Comparison of ENCODE assay signal across 17 cellular contexts in the genomic region with DNA sequence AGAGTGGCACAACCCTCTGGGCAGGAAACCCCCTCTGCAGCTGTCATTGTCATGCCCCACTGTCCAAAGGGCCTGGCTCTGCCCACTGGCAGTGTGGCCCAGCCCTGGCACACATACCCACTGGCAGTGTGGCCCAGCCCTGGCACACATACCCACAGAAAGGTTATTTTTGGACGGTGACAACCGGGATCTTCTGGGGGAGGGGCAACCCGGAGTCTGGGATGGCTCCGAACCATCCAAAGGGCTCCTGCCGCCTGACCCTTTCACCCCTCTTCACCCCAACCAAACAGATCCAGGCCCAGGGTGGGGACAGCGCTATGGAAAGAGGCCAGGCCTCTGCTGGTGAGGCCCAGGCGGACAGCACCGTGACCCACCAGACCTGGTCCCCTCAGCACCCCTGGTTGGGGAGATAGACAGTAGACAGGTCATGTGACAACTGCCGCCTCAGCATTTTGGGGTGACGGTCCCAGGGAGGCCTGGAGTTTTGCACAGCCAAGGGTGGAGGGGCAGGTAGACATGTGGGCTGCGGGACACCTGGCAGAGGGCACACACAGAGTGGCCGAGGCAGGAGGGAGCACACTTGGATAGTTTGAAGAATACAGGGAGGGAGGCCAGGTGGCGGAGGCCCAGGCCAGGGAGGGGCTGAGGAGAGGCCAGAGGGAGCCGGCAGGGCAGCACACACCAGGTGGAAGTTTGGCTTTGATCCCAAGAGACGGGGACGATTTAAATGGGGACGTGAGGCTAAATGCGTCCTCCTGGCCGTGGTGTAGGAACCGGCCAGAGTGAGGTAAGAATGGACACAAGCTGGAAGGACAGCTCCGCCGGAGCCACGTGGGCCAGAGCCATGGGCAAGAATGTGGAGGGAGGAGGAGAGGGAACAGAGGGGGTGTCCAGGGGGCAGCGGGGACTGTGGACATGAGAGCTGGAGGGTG. TPM values are rescaled to one million over a fixed set of nuclear protein-coding genes. Genes with fewer than 3 reads are reported as not detected.
DNase-seq lines count a peak whose midpoint lies in the region; ATAC-seq and TF ChIP-seq lines count a peak whose summit lies in the region.
"Had no signal": no experiment of that assay in that cellular context is flagged by ENCODE, and none has a peak within 500 bp of the region (broad histone marks: within the 10 kb centered on the region; RNA-seq: fewer than 3 reads in every experiment).

No MANE protein-coding gene starts in this region.

- H3K9me3 Mint-ChIP-seq in nephron progenitor cell, result no peaks in the 10 kb centered on the region
- H3K9me3 Mint-ChIP-seq: naive thymus-derived CD8-positive, alpha-beta T cell had no signal

- no peak overlapping the region for H3K4me3 ChIP-seq in HCT116 (replicated peaks in 1 of 2; ENCODE audit: low read depth in 1 of 2, low read length in 2 of 2)
- H3K4me3 ChIP-seq: left lung, SK-N-MC, tibial artery had no signal

- no peaks in the 10 kb centered on the region for H3K9me2 ChIP-seq in HCT116 (ENCODE audit: insufficient read depth)

- no peak overlapping the region for H2AFZ ChIP-seq in HCT116 (ENCODE audit: low read depth, low read length, poor library complexity, severe bottlenecking)

- peaks cover 19 to 32% of the 10 kb centered on the region in 2 experiments for H3K4me1 ChIP-seq in HCT116 (ENCODE audit: control insufficient read depth in 1 of 2, insufficient read depth in 2 of 2, low read length in 2 of 2)

- ATAC-seq in HCT116 (no peak), HG02759 (IDR thresholded peaks at IDR 0.05; ENCODE audit: unreplicated experiment) (no peak)
- ATAC-seq: activated CD8-positive, alpha-beta memory T cell treated with anti-CD3 and anti-CD28 coated beads, Interleukin-2, amount 10 ng/mL, durations not matched to agents 7 days and 5 days; left lung; naive thymus-derived CD8-positive, alpha-beta T cell had no signal

- no peak for TF ChIP-seq POLR2A in HCT116 (IDR thresholded peaks at IDR 0.05; ENCODE audit: borderline replicate concordance, extremely low read depth, insufficient read depth, insufficient read length)

- peaks cover 0 to 11% of the 10 kb centered on the region in 2 experiments; a peak in 2 of 4 replicates for H3K36me3 ChIP-seq in HCT116 (ENCODE audit: control insufficient read depth in 1 of 2, insufficient read depth in 2 of 2, low read length in 2 of 2)
- H3K36me3 ChIP-seq: left lung, tibial artery had no signal

- CTCF ChIA-PET in HCT116 (lab: Charles Lee), result no interaction called here

- DNase-seq in HCT116 (ENCODE audit: low read depth, low spot score), result no peak
- DNase-seq in cerebellar cortex (ENCODE audit: low spot score), result peak; percentile 57
- no peak for DNase-seq in nephron progenitor cell
- no peak for DNase-seq in OCI-M2 (lab: John Stamatoyannopoulos, UW; ENCODE audit: unreplicated experiment)
- DNase-seq in HK-2 (ENCODE audit: unreplicated experiment), result no peak
- DNase-seq: activated CD8-positive, alpha-beta memory T cell treated with anti-CD3 and anti-CD28 coated beads, Interleukin-2, amount 10 ng/mL, durations not matched to agents 7 days and 5 days; activated naive CD4-positive, alpha-beta T cell; DMS79 treated with DMSO at 0.1 percent for 48 hours; KG1; left lung; naive thymus-derived CD8-positive, alpha-beta T cell; NCI-H1417; retina; stimulated activated CD4-positive, alpha-beta T cell treated with anti-CD3 and anti-CD28 coated beads, Interleukin-2, amount 100 ng/mL, for 24 hours; tibial artery had no signal

- H3K27ac ChIP-seq in HCT116 (ENCODE audit: low read depth, low read length), result peak overlapping the region; percentile 10; the same call in 1 of the 2 replicates
- H3K27ac ChIP-seq: left lung, SK-N-MC, tibial artery had no signal

- no peak overlapping the region for H3K4me2 ChIP-seq in HCT116 (ENCODE audit: low read length)

- TF ChIP-seq RAD21 in HCT116 (IDR thresholded peaks at IDR 0.05; ENCODE audit: low read depth), result no peak

- POLR2A ChIA-PET in HCT116 (lab: Charles Lee), result interaction anchor here (0.8 kb wide), 1 partner anchor 102 kb away, joined by 4 read pairs; no protein-coding TSS in a partner anchor

- no peaks in the 10 kb centered on the region for H3K27me3 Mint-ChIP-seq in nephron progenitor cell (ENCODE audit: low read depth, poor library complexity)

- no peaks in the 10 kb centered on the region for H3K27me3 ChIP-seq in HCT116 (ENCODE audit: insufficient read depth, low read length)

- H3K9me3 ChIP-seq in HCT116 (ENCODE audit: control insufficient read depth in 1 of 2, insufficient read depth in 1 of 2, low read depth in 1 of 2, low read length in 2 of 2), result no peaks in the 10 kb centered on the region
- H3K9me3 ChIP-seq: left lung, tibial artery had no signal

- RAD21 ChIA-PET in HCT116 (lab: Charles Lee; ENCODE audit: low non-redundant PET in 1 of 2, low total read pairs in 2 of 2, uncharacterized antibody in 2 of 2, unreplicated experiment in 2 of 2), result no interaction called here

- no TSS peak for BruUV-seq in HCT116 (replicated peaks; lab: Mats Ljungman, UMichigan)

- peaks cover 28% of the 10 kb centered on the region for H3K79me2 ChIP-seq in HCT116 (ENCODE audit: insufficient read depth, low read length)

- H3K4me1 Mint-ChIP-seq in nephron progenitor cell, result peaks cover 35% of the 10 kb centered on the region

- H3K36me3 Mint-ChIP-seq in nephron progenitor cell (ENCODE audit: low read depth), result no peaks in the 10 kb centered on the region
- H3K36me3 Mint-ChIP-seq: activated CD8-positive, alpha-beta memory T cell treated with anti-CD3 and anti-CD28 coated beads, Interleukin-2, amount 10 ng/mL, durations not matched to agents 7 days and 5 days had no signal

- intact Hi-C loops in HCT116 (cut with micrococcal nuclease), result no loop called here

- H3K4me3 Mint-ChIP-seq in nephron progenitor cell, result peak overlapping the region; percentile 52
- H3K4me3 Mint-ChIP-seq: activated CD8-positive, alpha-beta memory T cell treated with anti-CD3 and anti-CD28 coated beads, Interleukin-2, amount 10 ng/mL, durations not matched to agents 7 days and 5 days; naive thymus-derived CD8-positive, alpha-beta T cell had no signal

- H3K9ac ChIP-seq in HCT116 (ENCODE audit: low read length), result no peak overlapping the region

- H3K27ac Mint-ChIP-seq in nephron progenitor cell, result no peak overlapping the region
- H3K27ac Mint-ChIP-seq: activated CD8-positive, alpha-beta memory T cell treated with anti-CD3 and anti-CD28 coated beads, Interleukin-2, amount 10 ng/mL, durations not matched to agents 7 days and 5 days had no signal

- no peak for TF ChIP-seq CTCF in HCT116 (IDR thresholded peaks at IDR 0.05 in 2 of 3, conservative IDR thresholded peaks at IDR 0.05 in 1 of 3; ENCODE audit: borderline replicate concordance in 1 of 3, insufficient read depth in 1 of 3, low read depth in 2 of 3, low read length in 2 of 3)
- TF ChIP-seq CTCF in nephron progenitor cell (IDR thresholded peaks at IDR 0.05), result no peak

- no peaks in the 10 kb centered on the region for H4K20me1 ChIP-seq in HCT116 (ENCODE audit: insufficient read depth)

TF ChIP-seq in HCT116, 20 proteins besides CTCF, POLR2A, EP300 and RAD21 (continues in another document):
- TF ChIP-seq TCF7L2 (IDR thresholded peaks at IDR 0.05; ENCODE audit: borderline replicate concordance, extremely low read depth, insufficient read depth, insufficient read length) (no peak), EZH2 (IDR thresholded peaks at IDR 0.05) (no peak), CBX3 (IDR thresholded peaks at IDR 0.05; ENCODE audit: low read depth) (no peak), JUND (IDR thresholded peaks at IDR 0.05) (no peak), POLR2AphosphoS5 (IDR thresholded peaks at IDR 0.05; ENCODE audit: low read depth, low read length) (no peak), CEBPB (IDR thresholded peaks at IDR 0.05; ENCODE audit: low read depth) (no peak), YY1 (IDR thresholded peaks at IDR 0.05; ENCODE audit: extremely low read depth, insufficient replicate concordance, low read depth, low read length) (no peak), SIN3A (IDR thresholded peaks at IDR 0.05; ENCODE audit: low read depth) (no peak), ZBTB33 (IDR thresholded peaks at IDR 0.05; ENCODE audit: extremely low read depth, insufficient replicate concordance, low read length) (no peak), ZNF274 (IDR thresholded peaks at IDR 0.05; ENCODE audit: low read depth, low read length) (no peak), SRF (IDR thresholded peaks at IDR 0.05; ENCODE audit: low read depth) (no peak)

RNA-seq across cellular contexts. Expression of gene MAPK12, which starts 2.9 kb away (rescaled TPM):
- 86.7 TPM for total RNA-seq in HCT116 (2021; ENCODE audit: unreplicated experiment)
- 61.5 and 61.8 TPM in 2 replicates for polyA plus RNA-seq in HCT116 (2012)

RNA-seq across cellular contexts. Expression of gene HDAC10, which starts 7.6 kb away (rescaled TPM):
- total RNA-seq in HCT116 (2021; ENCODE audit: unreplicated experiment), result 67.5 TPM
- 45.5 and 52.0 TPM in 2 replicates for polyA plus RNA-seq in HCT116 (2012)

RNA-seq across cellular contexts. Expression of gene MAPK11, which starts 11.6 kb away (rescaled TPM):
- total RNA-seq in HCT116 (2021; ENCODE audit: unreplicated experiment), result 19.3 TPM
- polyA plus RNA-seq in HCT116 (2012), result 15.7 and 17.2 TPM in 2 replicates

RNA-seq across cellular contexts. Expression of gene TUBGCP6, which starts 13.8 kb away (rescaled TPM):
- 38.6 TPM for total RNA-seq in HCT116 (2021; ENCODE audit: unreplicated experiment)
- polyA plus RNA-seq in HCT116 (2012), result 27.0 and 29.9 TPM in 2 replicates

RNA-seq across cellular contexts. Expression of gene PLXNB2, which starts 48.8 kb away (rescaled TPM):
- 236 TPM for total RNA-seq in HCT116 (2021; ENCODE audit: unreplicated experiment)
- 192 and 208 TPM in 2 replicates for polyA plus RNA-seq in HCT116 (2012)
